In the genomic region with DNA sequence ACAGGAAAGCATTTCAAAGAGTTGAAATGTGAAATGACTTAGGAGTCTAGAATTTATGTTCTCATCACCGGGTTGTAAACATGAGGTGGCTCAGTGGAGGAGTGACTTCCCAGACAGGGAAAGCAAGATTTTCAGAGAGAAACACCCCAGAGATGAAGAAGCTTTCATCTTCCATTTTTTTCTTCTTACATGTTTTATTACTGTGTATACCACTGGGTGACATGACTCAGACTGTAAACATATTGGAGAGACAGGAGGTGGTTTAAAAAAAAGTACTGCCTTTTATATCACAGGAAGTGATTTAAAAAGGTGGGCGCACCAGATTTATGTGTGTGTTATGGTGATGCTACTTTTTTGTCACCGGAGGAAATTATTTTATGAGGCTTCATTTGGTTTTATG, we compare ENCODE assay signal across 18 cellular contexts.
DNase-seq lines count a peak whose midpoint lies in the region; TF ChIP-seq lines count a peak whose summit lies in the region.
"Had no signal": no experiment of that assay in that cellular context is flagged by ENCODE, and none has a peak within 500 bp of the region (broad histone marks: within the 10 kb centered on the region; RNA-seq: fewer than 3 reads in every experiment).

No MANE protein-coding gene starts in this region.

- H3K27ac Mint-ChIP-seq in nephron progenitor cell: peak overlapping the region; percentile 6
- H3K27ac Mint-ChIP-seq: activated naive CD4-positive, alpha-beta T cell treated with anti-CD3 and anti-CD28 coated beads, Interleukin-2, amount 10 ng/mL, durations not matched to agents 7 days and 5 days; stimulated activated effector memory CD8-positive, alpha-beta T cell treated with anti-CD3 and anti-CD28 coated beads, Interleukin-12 subunit alpha, Interleukin-12 subunit beta, amount 100 ng/mL, for 72 hours; T-cell had no signal

- no peak overlapping the region for H3K4me2 ChIP-seq in OCI-LY7 (ENCODE audit: low read length)

- POLR2A ChIA-PET in OCI-LY7 (lab: Charles Lee): no interaction called here

- H3K79me2 ChIP-seq in OCI-LY7 (ENCODE audit: insufficient read depth, low read depth, low read length): no peaks in the 10 kb centered on the region

- H3K4me1 Mint-ChIP-seq in nephron progenitor cell: peaks cover 18% of the 10 kb centered on the region
- H3K4me1 Mint-ChIP-seq: activated naive CD4-positive, alpha-beta T cell treated with anti-CD3 and anti-CD28 coated beads, Interleukin-2, amount 10 ng/mL, durations not matched to agents 7 days and 5 days; stimulated activated effector memory CD8-positive, alpha-beta T cell treated with anti-CD3 and anti-CD28 coated beads, Interleukin-12 subunit alpha, Interleukin-12 subunit beta, amount 100 ng/mL, for 72 hours; T-cell had no signal

- no peaks in the 10 kb centered on the region for H4K20me1 ChIP-seq in OCI-LY7 (ENCODE audit: insufficient read depth, low read length)

- H3K4me1 ChIP-seq in OCI-LY7 (ENCODE audit: insufficient read depth, low read length, poor library complexity, severe bottlenecking): no peaks in the 10 kb centered on the region
- H3K4me1 ChIP-seq: HAP-1, upper lobe of right lung had no signal

- H3K9me3 ChIP-seq in OCI-LY7 (ENCODE audit: low read length): no peaks in the 10 kb centered on the region
- H3K9me3 ChIP-seq: HAP-1, upper lobe of right lung had no signal

- intact Hi-C loops in OCI-LY7 (cut with micrococcal nuclease; ENCODE audit: unreplicated experiment): no loop called here

- H3K9me2 ChIP-seq in OCI-LY7 (ENCODE audit: insufficient read depth, low read length): no peaks in the 10 kb centered on the region

- no peak overlapping the region for H3K27ac ChIP-seq in OCI-LY7 (ENCODE audit: low read depth, low read length, poor library complexity, severe bottlenecking)
- H3K27ac ChIP-seq: HL-60, upper lobe of right lung had no signal

- CTCF ChIA-PET in OCI-LY7 (lab: Charles Lee; ENCODE audit: unreplicated experiment): no interaction called here

- no peak overlapping the region for H3K4me3 Mint-ChIP-seq in nephron progenitor cell
- H3K4me3 Mint-ChIP-seq: activated naive CD4-positive, alpha-beta T cell treated with anti-CD3 and anti-CD28 coated beads, Interleukin-2, amount 10 ng/mL, durations not matched to agents 7 days and 5 days; stimulated activated effector memory CD8-positive, alpha-beta T cell treated with anti-CD3 and anti-CD28 coated beads, Interleukin-12 subunit alpha, Interleukin-12 subunit beta, amount 100 ng/mL, for 72 hours; T-cell had no signal

- no peak for TF ChIP-seq CTCF in epithelial cell of esophagus (IDR thresholded peaks at IDR 0.05; ENCODE audit: insufficient read depth, low read depth, low read length, missing control alignments)
- TF ChIP-seq CTCF in nephron progenitor cell (IDR thresholded peaks at IDR 0.05): no peak
- no peak for TF ChIP-seq CTCF in OCI-LY7 (conservative IDR thresholded peaks at IDR 0.05; ENCODE audit: low read length)

- H3K36me3 ChIP-seq in OCI-LY7 (ENCODE audit: insufficient read depth, low read length): no peaks in the 10 kb centered on the region
- H3K36me3 ChIP-seq: HAP-1, upper lobe of right lung had no signal

- BruUV-seq in OCI-LY7 (replicated peaks; lab: Mats Ljungman, UMichigan): no TSS peak

- H3K36me3 Mint-ChIP-seq in nephron progenitor cell (ENCODE audit: low read depth): peaks cover 10% of the 10 kb centered on the region
- H3K36me3 Mint-ChIP-seq: activated naive CD4-positive, alpha-beta T cell treated with anti-CD3 and anti-CD28 coated beads, Interleukin-2, amount 10 ng/mL, durations not matched to agents 7 days and 5 days; stimulated activated effector memory CD8-positive, alpha-beta T cell treated with anti-CD3 and anti-CD28 coated beads, Interleukin-12 subunit alpha, Interleukin-12 subunit beta, amount 100 ng/mL, for 72 hours; T-cell had no signal

- peaks cover 31% of the 10 kb centered on the region for H3K9me3 Mint-ChIP-seq in nephron progenitor cell

- peaks cover 15% of the 10 kb centered on the region for H3K27me3 Mint-ChIP-seq in nephron progenitor cell (ENCODE audit: low read depth, poor library complexity)
- H3K27me3 Mint-ChIP-seq: activated naive CD4-positive, alpha-beta T cell treated with anti-CD3 and anti-CD28 coated beads, Interleukin-2, amount 10 ng/mL, durations not matched to agents 7 days and 5 days had no signal

- H2AFZ ChIP-seq in OCI-LY7 (ENCODE audit: low read length): no peak overlapping the region

- DNase-seq in AG20443 (ENCODE audit: low spot score): peak; percentile 45
- peak; percentile 74 for DNase-seq in M059J (ENCODE audit: low read depth)
- peak; percentile 64 for DNase-seq in epithelial cell of esophagus (ENCODE audit: low read depth)
- DNase-seq in nephron progenitor cell: no peak
- no peak for DNase-seq in activated effector memory CD4-positive, alpha-beta T cell treated with anti-CD3 and anti-CD28 coated beads, Interleukin-2, amount 50 U/mL, for 16 hours
- no peak for DNase-seq in GM19238 (ENCODE audit: insufficient read length, low spot score)
- no peak for DNase-seq in NCI-H526 (lab: John Stamatoyannopoulos, UW)
- DNase-seq in OCI-LY7 (ENCODE audit: low spot score): no peak
- DNase-seq: activated CD8-positive, alpha-beta memory T cell treated with anti-CD3 and anti-CD28 coated beads, Interleukin-2, amount 50 U/mL, for 4 hours; activated naive CD4-positive, alpha-beta T cell treated with anti-CD3 and anti-CD28 coated beads, Interleukin-2, amount 10 ng/mL, durations not matched to agents 7 days and 5 days; cerebellar nuclear complex; NCI-H1694 treated with DMSO at 0.1 percent for 48 hours; NCI-H524 treated with DMSO at 0.1 percent for 48 hours; T-cell; upper lobe of right lung had no signal

- H3K4me3 ChIP-seq in epithelial cell of esophagus (ENCODE audit: low read length) (no peak overlapping the region), OCI-LY7 (ENCODE audit: low read depth, low read length, poor library complexity, severe bottlenecking) (no peak overlapping the region)
- H3K4me3 ChIP-seq: HAP-1, upper lobe of right lung had no signal

Comparison
In these comparisons a context has a peak if more than half of its experiments do, and no peak if none do; other contexts are left out.
1. DNase-seq: peak in AG20443 (single experiment), M059J (single experiment) and epithelial cell of esophagus (single experiment); none in nephron progenitor cell (single experiment), activated effector memory CD4-positive, alpha-beta T cell treated with anti-CD3 and anti-CD28 coated beads, Interleukin-2, amount 50 U/mL, for 16 hours (single experiment), GM19238 (single experiment), NCI-H526 (0 of 2) and OCI-LY7 (single experiment).